8 cellular contexts compared by ENCODE assay signal in genomic region chr17:62479895-62480253, GRCh38. TPM values are rescaled to one million over a fixed set of nuclear protein-coding genes. Genes with fewer than 3 reads are reported as not detected.
DNase-seq lines count a peak whose midpoint lies in the region; ATAC-seq and TF ChIP-seq lines count a peak whose summit lies in the region.
"Not testable (repeated sequence)": the region's sequence is repeated elsewhere in the genome, so short reads cannot be mapped to it uniquely, and the experiment has no call there.

No MANE protein-coding gene starts in this region.

- peaks cover 73% of the 10 kb centered on the region for H3K79me2 ChIP-seq in OCI-LY3 (ENCODE audit: low read length)

- H3K27ac ChIP-seq in OCI-LY3 (ENCODE audit: low read length), result peak overlapping the region; percentile 64
- H3K27ac ChIP-seq in dorsolateral prefrontal cortex, result peak overlapping the region in 56 of 59 donors; percentile 49 to 97 (median 86)
- peak overlapping the region; percentile 71 for H3K27ac ChIP-seq in stomach smooth muscle (ENCODE audit: low read length)

- H3K4me3 ChIP-seq in BJ (ENCODE audit: low read depth, low read length) (peak overlapping the region; percentile 60), HFF-Myc (replicated peaks; ENCODE audit: low read depth, low read length) (peak overlapping the region; percentile 69), OCI-LY3 (ENCODE audit: low read length) (peak overlapping the region; percentile 85), dorsolateral prefrontal cortex (peak overlapping the region; percentile 42 to 86 (median 70)), iPS-15b (ENCODE audit: low read depth, low read length) (peak overlapping the region; percentile 67), stomach smooth muscle (ENCODE audit: low read length in 2 of 2) (peak overlapping the region; percentile 47 to 72)

- not testable (repeated sequence) for H2AFZ ChIP-seq in OCI-LY3 (ENCODE audit: low read depth, low read length)

- H3K9ac ChIP-seq in OCI-LY3 (ENCODE audit: low read length), result peak overlapping the region; percentile 83
- peak overlapping the region; percentile 79 for H3K9ac ChIP-seq in iPS-15b (ENCODE audit: low read depth, low read length)
- peak overlapping the region; percentile 68 to 79 for H3K9ac ChIP-seq in stomach smooth muscle (ENCODE audit: low read length in 2 of 2)

- peak overlapping the region; percentile 80 for H3K4me2 ChIP-seq in OCI-LY3 (ENCODE audit: low read length)

- H3K9me3 Mint-ChIP-seq in activated T-cell treated with anti-CD3 and anti-CD28 coated beads, Interleukin-2, amount 50 U/mL, for 4 hours; nephron: not testable (repeated sequence)

- POLR2A ChIA-PET in BJ (lab: Charles Lee), result not testable (repeated sequence)

- CTCF ChIA-PET in BJ (lab: Yijun Ruan, JAX), result not testable (repeated sequence)

- not testable (repeated sequence) for DNase-seq in BJ (ENCODE audit: low read depth); HFF-Myc (ENCODE audit: extremely low read depth, low read depth); activated T-cell treated with anti-CD3 and anti-CD28 coated beads, Interleukin-2, amount 50 U/mL, for 4 hours; dorsolateral prefrontal cortex

- H3K27ac Mint-ChIP-seq in nephron, result peak overlapping the region; percentile 98 to 100 (median 100)

- H3K4me1 ChIP-seq in OCI-LY3 (ENCODE audit: low read length), result peaks cover 10% of the 10 kb centered on the region
- not testable (repeated sequence) for H3K4me1 ChIP-seq in iPS-15b (ENCODE audit: control insufficient read depth, insufficient read depth, low read length)
- H3K4me1 ChIP-seq in stomach smooth muscle (ENCODE audit: control insufficient read depth, insufficient read depth, low read length), result peaks cover 10% of the 10 kb centered on the region

- H3K4me1 Mint-ChIP-seq in activated T-cell treated with anti-CD3 and anti-CD28 coated beads, Interleukin-2, amount 50 U/mL, for 4 hours (ENCODE audit: low read depth), result peaks cover 35% of the 10 kb centered on the region
- peaks cover 28% of the 10 kb centered on the region for H3K4me1 Mint-ChIP-seq in nephron

- ATAC-seq in activated T-cell treated with anti-CD3 and anti-CD28 coated beads, Interleukin-2, amount 50 U/mL, for 4 hours, result not testable (repeated sequence)

- H3K36me3 ChIP-seq in BJ (ENCODE audit: control insufficient read depth, insufficient read depth, low read length); OCI-LY3 (replicated peaks; ENCODE audit: low read depth, low read length); iPS-15b (ENCODE audit: control insufficient read depth, insufficient read depth, low read length); stomach smooth muscle (ENCODE audit: control insufficient read depth in 2 of 2, insufficient read depth in 2 of 2, low read length in 2 of 2): not testable (repeated sequence)

- not testable (repeated sequence) for H4K20me1 ChIP-seq in OCI-LY3 (ENCODE audit: insufficient read depth, low read length)

- H3K9me3 ChIP-seq in OCI-LY3 (ENCODE audit: insufficient read depth, low read length); iPS-15b (ENCODE audit: control insufficient read depth, insufficient read depth, low read length); stomach smooth muscle (ENCODE audit: control insufficient read depth in 2 of 2, low read length in 2 of 2): not testable (repeated sequence)

- H3K4me3 Mint-ChIP-seq in activated T-cell treated with anti-CD3 and anti-CD28 coated beads, Interleukin-2, amount 50 U/mL, for 4 hours, result peak overlapping the region; percentile 92
- H3K4me3 Mint-ChIP-seq in nephron, result peak overlapping the region; percentile 97 to 99 (median 98)

- not testable (repeated sequence) for H3K36me3 Mint-ChIP-seq in activated T-cell treated with anti-CD3 and anti-CD28 coated beads, Interleukin-2, amount 50 U/mL, for 4 hours (ENCODE audit: insufficient read depth)
- peaks cover 31% of the 10 kb centered on the region for H3K36me3 Mint-ChIP-seq in nephron (ENCODE audit: low read depth)

- not testable (repeated sequence) for H3K27me3 Mint-ChIP-seq in activated T-cell treated with anti-CD3 and anti-CD28 coated beads, Interleukin-2, amount 50 U/mL, for 4 hours (ENCODE audit: low read depth); nephron (ENCODE audit: low read depth)

- not testable (repeated sequence) for TF ChIP-seq CTCF in BJ (IDR thresholded peaks at IDR 0.05; ENCODE audit: insufficient read depth, low read depth, low read length); HFF-Myc (IDR thresholded peaks at IDR 0.05; ENCODE audit: low read depth, low read length, missing control alignments); OCI-LY3 (IDR thresholded peaks at IDR 0.05; ENCODE audit: low read depth, low read length); dorsolateral prefrontal cortex (IDR thresholded peaks at IDR 0.05 in 54 of 56, conservative IDR thresholded peaks at IDR 0.05 in 2 of 56; ENCODE audit: low read depth in 1 of 56, partially characterized antibody in 56 of 56); nephron (IDR thresholded peaks at IDR 0.05; ENCODE audit: unreplicated experiment in 3 of 3)

- intact Hi-C loops in dorsolateral prefrontal cortex (cut with DNase I), result loop anchor here (10.0 kb wide), 1 partner anchor 55 kb away; the partner anchor contains the start of gene METTL2A (in 2 of the 2)

- not testable (repeated sequence) for H3K27me3 ChIP-seq in BJ (ENCODE audit: control insufficient read depth, insufficient read depth, low read length); OCI-LY3 (ENCODE audit: low read depth, low read length); dorsolateral prefrontal cortex; iPS-15b (ENCODE audit: control insufficient read depth, insufficient read depth, low read length); stomach smooth muscle (ENCODE audit: control insufficient read depth in 1 of 2, insufficient read depth in 2 of 2, low read length in 2 of 2)

RNA-seq across cellular contexts. Expression of gene TLK2, which starts 1.2 kb away (rescaled TPM):
- 47.3 and 68.9 TPM in 2 replicates for polyA plus RNA-seq in BJ (2011; rRNA removed)
- 67.1 and 88.2 TPM in 2 replicates for polyA minus RNA-seq in BJ (2011; rRNA and poly(A)+ RNA removed)
- 10 to 100 TPM; 30.1 to 35.0 (median 33.1) TPM for total RNA-seq in activated T-cell treated with anti-CD3 and anti-CD28 coated beads, Interleukin-2, amount 50 U/mL, for 4 hours
- 10 to 100 TPM; 37.1 to 83.1 (median 57.0) TPM for total RNA-seq in dorsolateral prefrontal cortex

RNA-seq across cellular contexts. Expression of gene METTL2A, which starts 56.2 kb away (rescaled TPM):
- polyA plus RNA-seq in BJ (2011; rRNA removed), result 9.9 and 14.6 TPM in 2 replicates
- polyA minus RNA-seq in BJ (2011; rRNA and poly(A)+ RNA removed), result 7.9 and 9.5 TPM in 2 replicates
- 10 to 100 TPM; 40.3 to 42.6 (median 41.0) TPM for total RNA-seq in activated T-cell treated with anti-CD3 and anti-CD28 coated beads, Interleukin-2, amount 50 U/mL, for 4 hours
- 10 to 100 TPM; 11.6 to 25.7 (median 19.4) TPM for total RNA-seq in dorsolateral prefrontal cortex
